In genomic region chr13:109790951-109791605, GRCh38 we compare ENCODE assay signal across 8 cellular contexts. TPM values are rescaled to one million over a fixed set of nuclear protein-coding genes. Genes with fewer than 3 reads are reported as not detected.
DNase-seq lines count a peak whose midpoint lies in the region; ATAC-seq and TF ChIP-seq lines count a peak whose summit lies in the region.

No MANE protein-coding gene starts in this region.

- peak; percentile 42 for TF ChIP-seq CTCF in AG10803 (conservative IDR thresholded peaks at IDR 0.05; ENCODE audit: low read length)
- peak; percentile 16 for TF ChIP-seq CTCF in GM13976 (IDR thresholded peaks at IDR 0.05; ENCODE audit: borderline replicate concordance, control extremely low read depth, extremely low read depth, insufficient read depth, missing control alignments)
- no peak for TF ChIP-seq CTCF in omental fat pad (IDR thresholded peaks at IDR 0.05)

- in situ Hi-C loops in GM13976 (cut with MboI; ENCODE audit: low sequenced_read_pairs, unreplicated experiment), result no loop called here

- H3K4me1 Mint-ChIP-seq in activated naive CD4-positive, alpha-beta T cell treated with anti-CD3 and anti-CD28 coated beads, Interleukin-2, amount 10 ng/mL, durations not matched to agents 7 days and 5 days, result peaks cover 28% of the 10 kb centered on the region

- H3K27me3 Mint-ChIP-seq in activated naive CD4-positive, alpha-beta T cell treated with anti-CD3 and anti-CD28 coated beads, Interleukin-2, amount 10 ng/mL, durations not matched to agents 7 days and 5 days, result peaks cover 47% of the 10 kb centered on the region

- CTCF ChIA-PET in activated naive CD4-positive, alpha-beta T cell treated with anti-CD3 and anti-CD28 coated beads, Interleukin-2, amount 10 ng/mL, durations not matched to agents 7 days and 5 days (lab: Charles Lee), result interaction anchor here (0.9 to 1.1 kb wide), 5 partner anchors 11 to 875 kb away, joined by 3 to 5 read pairs (median 3); no protein-coding TSS in a partner anchor

- H3K9me3 Mint-ChIP-seq in activated naive CD4-positive, alpha-beta T cell treated with anti-CD3 and anti-CD28 coated beads, Interleukin-2, amount 10 ng/mL, durations not matched to agents 7 days and 5 days, result no peaks in the 10 kb centered on the region

- H3K36me3 Mint-ChIP-seq in activated naive CD4-positive, alpha-beta T cell treated with anti-CD3 and anti-CD28 coated beads, Interleukin-2, amount 10 ng/mL, durations not matched to agents 7 days and 5 days, result no peaks in the 10 kb centered on the region

- ATAC-seq in omental fat pad (ENCODE audit: low FRiP score) (no peak), HG03457 (IDR thresholded peaks at IDR 0.05; ENCODE audit: unreplicated experiment) (no peak)

- H3K27ac Mint-ChIP-seq in activated naive CD4-positive, alpha-beta T cell treated with anti-CD3 and anti-CD28 coated beads, Interleukin-2, amount 10 ng/mL, durations not matched to agents 7 days and 5 days, result no peak overlapping the region

- no peak overlapping the region for H3K4me3 ChIP-seq in AG10803 (ENCODE audit: low read length)

- no peak overlapping the region for H3K4me3 Mint-ChIP-seq in activated naive CD4-positive, alpha-beta T cell treated with anti-CD3 and anti-CD28 coated beads, Interleukin-2, amount 10 ng/mL, durations not matched to agents 7 days and 5 days

- DNase-seq in AG10803 (ENCODE audit: low read depth) (peak; percentile 65), GM13976 (ENCODE audit: low spot score) (no peak), NCI-H345 treated with DMSO at 0.1 percent for 48 hours (lab: John Stamatoyannopoulos, UW; ENCODE audit: unreplicated experiment) (peak; percentile 52), left kidney (ENCODE audit: low read depth, low spot score) (peak; percentile 89), omental fat pad (ENCODE audit: low spot score) (no peak), NCI-H446 (lab: John Stamatoyannopoulos, UW) (no peak)
- peak; percentile 66 for DNase-seq in activated naive CD4-positive, alpha-beta T cell treated with anti-CD3 and anti-CD28 coated beads, Interleukin-2, amount 10 ng/mL, durations not matched to agents 7 days and 5 days

RNA-seq across cellular contexts. Expression of gene IRS2, which starts 4.7 kb away (rescaled TPM):
- total RNA-seq in omental fat pad, result 10 to 100 TPM; 25.2 to 70.9 (median 34.2) TPM

Comparison
In these comparisons a context has a peak if more than half of its experiments do, and no peak if none do; other contexts are left out.
1. DNase-seq: peak in AG10803 (single experiment), NCI-H345 treated with DMSO at 0.1 percent for 48 hours (single experiment), activated naive CD4-positive, alpha-beta T cell treated with anti-CD3 and anti-CD28 coated beads, Interleukin-2, amount 10 ng/mL, durations not matched to agents 7 days and 5 days (single experiment) and left kidney (single experiment); none in GM13976 (single experiment), omental fat pad (single experiment) and NCI-H446 (0 of 2).
2. CTCF ChIP-seq: peak in AG10803 (single experiment) and GM13976 (single experiment); none in omental fat pad (0 of 3).